23 cellular contexts compared by ENCODE assay signal in the genomic region with DNA sequence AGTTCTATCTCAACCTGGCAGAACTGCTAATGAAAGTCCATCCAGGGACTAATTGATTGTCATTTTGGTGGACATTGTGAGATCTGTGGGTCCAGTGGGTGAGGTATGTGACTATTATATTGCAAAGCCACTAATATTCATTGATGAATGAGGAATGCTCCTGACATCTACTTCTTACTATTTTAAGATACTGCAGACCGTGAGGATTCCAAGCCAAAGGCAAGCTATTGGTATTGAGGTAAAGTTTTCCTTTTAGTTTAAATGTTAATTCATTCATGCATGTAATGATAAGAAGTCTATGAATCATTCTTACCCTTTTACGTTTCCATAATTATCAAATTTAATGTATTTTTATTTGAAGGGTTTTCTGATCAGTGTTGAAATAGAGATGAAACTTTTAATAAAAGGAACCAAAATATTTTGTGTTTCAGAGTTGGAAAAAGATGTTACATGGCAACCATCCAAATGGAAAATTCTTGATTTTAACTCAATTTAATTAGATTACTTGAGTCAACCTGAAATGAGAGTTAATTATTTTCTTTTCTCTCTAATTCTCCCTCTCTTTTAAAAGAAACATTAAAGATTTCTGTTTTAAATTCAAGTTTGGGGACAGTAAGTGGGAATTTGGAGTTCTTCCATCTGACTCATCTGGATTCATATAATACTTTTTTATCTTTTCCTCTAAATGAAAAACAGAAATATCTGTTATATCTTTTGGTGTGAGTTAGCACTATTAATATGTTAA. TPM values are rescaled to one million over a fixed set of nuclear protein-coding genes. Genes with fewer than 3 reads are reported as not detected.
A peak's percentile ranks its signal among the peaks of the same experiment; 100 is the strongest.
DNase-seq lines count a peak whose midpoint lies in the region; ATAC-seq, FAIRE-seq and TF ChIP-seq lines count a peak whose summit lies in the region.
"Had no signal": no experiment of that assay in that cellular context is flagged by ENCODE, and none has a peak within 500 bp of the region (broad histone marks: within the 10 kb centered on the region; RNA-seq: fewer than 3 reads in every experiment).

No MANE protein-coding gene starts in this region.

- H3K9me3 ChIP-seq in astrocyte (ENCODE audit: insufficient read depth, low read depth, low read length) = no peaks in the 10 kb centered on the region
- no peaks in the 10 kb centered on the region for H3K9me3 ChIP-seq in fibroblast of lung (ENCODE audit: control insufficient read depth, insufficient read depth, low read depth, low read length)
- no peaks in the 10 kb centered on the region for H3K9me3 ChIP-seq in tibial nerve
- no peaks in the 10 kb centered on the region for H3K9me3 ChIP-seq in T-helper 17 cell (ENCODE audit: control insufficient read depth, low read length, poor library complexity, severe bottlenecking)
- H3K9me3 ChIP-seq: body of pancreas, right lobe of liver had no signal

- no peak overlapping the region for H3K4me3 ChIP-seq in astrocyte (ENCODE audit: insufficient read depth, low read depth, low read length)
- H3K4me3 ChIP-seq in fibroblast of lung (replicated peaks in 1 of 4; ENCODE audit: control extremely low read depth in 1 of 4, insufficient read depth in 1 of 4, low read depth in 3 of 4, low read length in 4 of 4) = no peak overlapping the region
- no peak overlapping the region for H3K4me3 ChIP-seq in tibial nerve
- H3K4me3 ChIP-seq: body of pancreas, right lobe of liver had no signal

- H3K27me3 Mint-ChIP-seq in astrocyte (ENCODE audit: low read depth, unreplicated experiment) = no peaks in the 10 kb centered on the region
- H3K27me3 Mint-ChIP-seq in T-helper 17 cell = no peaks in the 10 kb centered on the region
- H3K27me3 Mint-ChIP-seq: activated CD4-positive, alpha-beta memory T cell treated with anti-CD3 and anti-CD28 coated beads for 36 hours; activated naive CD8-positive, alpha-beta T cell; B cell; CD8-positive, alpha-beta memory T cell; effector memory CD8-positive, alpha-beta T cell had no signal

- DNase-seq in GM03348 (ENCODE audit: low spot score) (peak; percentile 27), astrocyte (ENCODE audit: low read depth) (peak; percentile 45), fibroblast of lung (ENCODE audit: low read depth in 2 of 2) (peak; percentile 8 to 61), pons (ENCODE audit: low spot score) (peak; percentile 6), tibial nerve (ENCODE audit: low spot score in 2 of 2) (no peak), T-helper 17 cell (no peak), posterior vena cava (ENCODE audit: low spot score) (no peak)
- DNase-seq: activated CD4-positive, alpha-beta memory T cell treated with anti-CD3 and anti-CD28 coated beads for 36 hours; activated CD4-positive, CD25-positive, alpha-beta regulatory T cell treated with anti-CD3 and anti-CD28 coated beads, Interleukin-2, amount 50 U/mL, for 72 hours; activated CD8-positive, alpha-beta memory T cell treated with anti-CD3 and anti-CD28 coated beads, Interleukin-2, amount 50 U/mL, for 48 hours; body of pancreas; CD8-positive, alpha-beta memory T cell; effector memory CD8-positive, alpha-beta T cell; NCI-H1436; NCI-H748 treated with DMSO at 0.1 percent for 48 hours; right lobe of liver; stimulated activated CD4-positive, alpha-beta T cell treated with anti-CD3 and anti-CD28 coated beads, Interleukin-12 subunit alpha, Interleukin-12 subunit beta, amount 100 ng/mL, for 4 hours; stimulated activated CD4-positive, alpha-beta T cell treated with anti-CD3 and anti-CD28 coated beads, Interleukin-4, amount 100 ng/mL, for 1 hour; T-helper 2 cell had no signal

- no peak for TF ChIP-seq POLR2A in tibial nerve (IDR thresholded peaks at IDR 0.05)

- no peak for FAIRE-seq in astrocyte (lab: Jason Lieb, UNC)

- no peaks in the 10 kb centered on the region for H3K27me3 ChIP-seq in astrocyte (ENCODE audit: insufficient read depth, low read length)
- H3K27me3 ChIP-seq in fibroblast of lung (ENCODE audit: control insufficient read depth, insufficient read depth, low read length) = no peaks in the 10 kb centered on the region
- no peaks in the 10 kb centered on the region for H3K27me3 ChIP-seq in tibial nerve
- H3K27me3 ChIP-seq: body of pancreas, right lobe of liver had no signal

- H3K4me3 Mint-ChIP-seq in astrocyte (ENCODE audit: unreplicated experiment) (no peak overlapping the region), T-helper 17 cell (no peak overlapping the region)
- H3K4me3 Mint-ChIP-seq: activated CD4-positive, alpha-beta memory T cell treated with anti-CD3 and anti-CD28 coated beads for 36 hours; activated naive CD8-positive, alpha-beta T cell; B cell; CD8-positive, alpha-beta memory T cell; effector memory CD8-positive, alpha-beta T cell had no signal

- H3K9me3 Mint-ChIP-seq in astrocyte (ENCODE audit: unreplicated experiment) = no peaks in the 10 kb centered on the region
- H3K9me3 Mint-ChIP-seq: activated CD4-positive, alpha-beta memory T cell treated with anti-CD3 and anti-CD28 coated beads for 36 hours; activated T-helper 2 cell treated with anti-CD3 and anti-CD28 coated beads, Interferon-gamma antibody, Interleukin-2, Interleukin-4, amounts not matched to agents 10 μg/mL and 5 μg/mL and 100 μg/mL, durations not matched to agents 14 hours and 24 hours and 36 hours; CD8-positive, alpha-beta memory T cell; effector memory CD8-positive, alpha-beta T cell had no signal

- H3K9ac ChIP-seq in astrocyte (ENCODE audit: low read length) = no peak overlapping the region
- no peak overlapping the region for H3K9ac ChIP-seq in fibroblast of lung (ENCODE audit: insufficient read depth, low read length)

- no peak for ATAC-seq in T-helper 17 cell
- ATAC-seq: body of pancreas; effector memory CD8-positive, alpha-beta T cell; right lobe of liver had no signal

- TF ChIP-seq EP300 in tibial nerve (IDR thresholded peaks at IDR 0.05) = no peak

- peaks cover 6% of the 10 kb centered on the region for H3K4me1 ChIP-seq in astrocyte (ENCODE audit: insufficient read depth, low read length)
- H3K4me1 ChIP-seq in fibroblast of lung (ENCODE audit: control insufficient read depth, extremely low read depth, insufficient read depth, low read length) = no peaks in the 10 kb centered on the region
- peaks cover 0 to 15% (median 0%) of the 10 kb centered on the region in 4 donors for H3K4me1 ChIP-seq in tibial nerve
- H3K4me1 ChIP-seq: body of pancreas, right lobe of liver had no signal

- H3K79me2 ChIP-seq in astrocyte (ENCODE audit: insufficient read depth, low read length) (peaks cover 4% of the 10 kb centered on the region), fibroblast of lung (ENCODE audit: control insufficient read depth, insufficient read depth, low read length) (no peaks in the 10 kb centered on the region)

- H2AFZ ChIP-seq in astrocyte (ENCODE audit: low read depth, low read length) (no peak overlapping the region), fibroblast of lung (ENCODE audit: low read length) (no peak overlapping the region)

- peak overlapping the region; percentile 31 for H3K4me2 ChIP-seq in astrocyte (ENCODE audit: low read length)
- H3K4me2 ChIP-seq in fibroblast of lung (ENCODE audit: extremely low read depth, insufficient read depth, low read length) = no peak overlapping the region

- H3K36me3 Mint-ChIP-seq in astrocyte (ENCODE audit: low read depth, unreplicated experiment) (peaks cover 7% of the 10 kb centered on the region), T-helper 17 cell (ENCODE audit: low read depth) (peaks cover 2% of the 10 kb centered on the region)

- intact Hi-C loops in posterior vena cava (cut with DNase I) = no loop called here

- no peak overlapping the region for H3K27ac ChIP-seq in astrocyte (ENCODE audit: low read depth, low read length)
- no peak overlapping the region for H3K27ac ChIP-seq in fibroblast of lung (ENCODE audit: insufficient read depth, low read length)
- H3K27ac ChIP-seq in tibial nerve = peak overlapping the region in 2 of 4 donors; percentile 4 to 19
- H3K27ac ChIP-seq: body of pancreas, HL-60, right lobe of liver had no signal

- H3K4me1 Mint-ChIP-seq in astrocyte (ENCODE audit: low read depth, unreplicated experiment) (peaks cover 5% of the 10 kb centered on the region), T-helper 17 cell (peaks cover 2% of the 10 kb centered on the region)
- H3K4me1 Mint-ChIP-seq: B cell; CD8-positive, alpha-beta memory T cell had no signal

- peaks cover 32% of the 10 kb centered on the region for H3K36me3 ChIP-seq in astrocyte (ENCODE audit: insufficient read depth, low read length)
- peaks cover 1% of the 10 kb centered on the region for H3K36me3 ChIP-seq in fibroblast of lung (ENCODE audit: control insufficient read depth, insufficient read depth, low read length)
- H3K36me3 ChIP-seq in tibial nerve = peaks cover 0 to 59% (median 0%) of the 10 kb centered on the region in 3 donors

- TF ChIP-seq CTCF in astrocyte (IDR thresholded peaks at IDR 0.05; ENCODE audit: insufficient read depth, low read depth, low read length) (no peak), fibroblast of lung (conservative IDR thresholded peaks at IDR 0.05 in 1 of 2, IDR thresholded peaks at IDR 0.05 in 1 of 2; ENCODE audit: low read depth in 1 of 2, low read length in 2 of 2) (no peak), tibial nerve (IDR thresholded peaks at IDR 0.05) (no peak)

- WGBS in tibial nerve, 2 donors = 57 to 64% methylated on average over 2 of the region's 2 CpGs

- H3K27ac Mint-ChIP-seq in astrocyte (ENCODE audit: unreplicated experiment) (no peak overlapping the region), T-helper 17 cell (no peak overlapping the region)
- H3K27ac Mint-ChIP-seq: activated CD4-positive, alpha-beta memory T cell treated with anti-CD3 and anti-CD28 coated beads for 36 hours; activated naive CD8-positive, alpha-beta T cell; activated T-helper 2 cell treated with anti-CD3 and anti-CD28 coated beads, Interferon-gamma antibody, Interleukin-2, Interleukin-4, amounts not matched to agents 10 μg/mL and 5 μg/mL and 100 μg/mL, durations not matched to agents 14 hours and 24 hours and 36 hours; B cell had no signal

- H4K20me1 ChIP-seq in astrocyte (ENCODE audit: insufficient read depth, low read length) (no peaks in the 10 kb centered on the region), fibroblast of lung (ENCODE audit: control insufficient read depth, extremely low read depth, insufficient read depth, low read length) (no peaks in the 10 kb centered on the region)

RNA-seq across cellular contexts. Expression of gene NUP205, which starts 39.6 kb away (rescaled TPM):
- 47.1 and 50.5 TPM in 2 replicates for total RNA-seq in astrocyte
- total RNA-seq in fibroblast of lung = 31.3 and 36.7 TPM in 2 replicates
- polyA plus RNA-seq in fibroblast of lung = 28.1 and 47.0 TPM in 2 replicates
- 23.0 and 36.4 TPM in 2 replicates for polyA plus RNA-seq in fibroblast of lung (2012)
- 37.8 and 55.2 TPM in 2 replicates for polyA minus RNA-seq in fibroblast of lung (ENCODE audit: low replicate concordance)
- 10 to 100 TPM; 28.6 to 68.2 (median 42.1) TPM for total RNA-seq in tibial nerve
- total RNA-seq in T-helper 17 cell = 10 to 100 TPM; 45.4 to 47.4 TPM
- 10 to 100 TPM; 42.1 to 51.6 TPM for total RNA-seq in posterior vena cava

Comparison
In these comparisons a context has a peak if more than half of its experiments do, and no peak if none do; other contexts are left out.
1. DNase-seq: peak in GM03348 (single experiment), astrocyte (single experiment), fibroblast of lung (2 of 2) and pons (single experiment); none in tibial nerve (0 of 2), T-helper 17 cell (0 of 3) and posterior vena cava (single experiment).